ENCODE assay signal across 9 cellular contexts in the genomic region with DNA sequence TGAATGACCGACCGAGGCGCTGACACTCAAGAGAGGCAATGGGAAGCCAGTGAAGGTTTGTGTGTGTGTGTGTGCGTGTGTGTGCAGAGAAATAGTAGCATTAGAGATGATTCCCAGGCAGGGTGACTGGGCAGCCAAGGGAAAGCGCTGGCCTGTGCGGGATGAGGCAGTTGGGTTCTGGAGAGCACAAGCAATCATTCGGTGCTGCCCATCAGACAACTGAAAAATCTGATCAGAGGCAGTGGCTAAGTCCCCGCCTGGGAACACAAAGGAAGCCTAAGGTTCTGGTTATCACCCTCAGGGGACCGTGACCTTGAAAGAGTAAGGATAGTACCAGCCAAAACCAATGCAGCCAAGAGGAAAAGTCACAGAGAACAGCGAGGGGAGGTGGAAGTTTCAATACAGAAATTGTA. TPM values are rescaled to one million over a fixed set of nuclear protein-coding genes. Genes with fewer than 3 reads are reported as not detected.
DNase-seq lines count a peak whose midpoint lies in the region; ATAC-seq and FAIRE-seq lines count a peak whose summit lies in the region.
"Had no signal": no experiment of that assay in that cellular context is flagged by ENCODE, and none has a peak within 500 bp of the region (broad histone marks: within the 10 kb centered on the region; RNA-seq: fewer than 3 reads in every experiment).

No MANE protein-coding gene starts in this region.

- H3K4me1 Mint-ChIP-seq in T-helper 1 cell treated with Interleukin-12 subunit alpha and Interleukin-12 subunit beta and Interleukin-4 antibody, amounts not matched to agents 30 μg/mL and 1 μg/mL, for 36 hours (ENCODE audit: low read depth): peaks cover 65% of the 10 kb centered on the region
- peaks cover 77% of the 10 kb centered on the region for H3K4me1 Mint-ChIP-seq in activated naive CD8-positive, alpha-beta T cell (ENCODE audit: low read depth)

- H3K4me3 Mint-ChIP-seq in T-helper 1 cell treated with Interleukin-12 subunit alpha and Interleukin-12 subunit beta and Interleukin-4 antibody, amounts not matched to agents 30 μg/mL and 1 μg/mL, for 36 hours: peak overlapping the region; percentile 93
- peak overlapping the region; percentile 94 for H3K4me3 Mint-ChIP-seq in activated naive CD8-positive, alpha-beta T cell

- H3K27ac ChIP-seq in layer of hippocampus (ENCODE audit: low read depth, low read length) (peak overlapping the region; percentile 95), temporal lobe (ENCODE audit: low read depth, low read length) (peak overlapping the region; percentile 86)

- peak overlapping the region; percentile 94 for H3K27ac Mint-ChIP-seq in T-helper 1 cell treated with Interleukin-12 subunit alpha and Interleukin-12 subunit beta and Interleukin-4 antibody, amounts not matched to agents 30 μg/mL and 1 μg/mL, for 36 hours
- peak overlapping the region; percentile 96 for H3K27ac Mint-ChIP-seq in activated naive CD8-positive, alpha-beta T cell

- no peak for FAIRE-seq in HTR-8/SVneo (lab: Jason Lieb, UNC)
- FAIRE-seq: colon had no signal

- no peaks in the 10 kb centered on the region for H3K27me3 Mint-ChIP-seq in T-helper 1 cell treated with Interleukin-12 subunit alpha and Interleukin-12 subunit beta and Interleukin-4 antibody, amounts not matched to agents 30 μg/mL and 1 μg/mL, for 36 hours (ENCODE audit: low read depth)
- no peaks in the 10 kb centered on the region for H3K27me3 Mint-ChIP-seq in activated naive CD8-positive, alpha-beta T cell

- H3K9me3 Mint-ChIP-seq in T-helper 1 cell treated with Interleukin-12 subunit alpha and Interleukin-12 subunit beta and Interleukin-4 antibody, amounts not matched to agents 30 μg/mL and 1 μg/mL, for 36 hours: no peaks in the 10 kb centered on the region
- no peaks in the 10 kb centered on the region for H3K9me3 Mint-ChIP-seq in activated naive CD8-positive, alpha-beta T cell (ENCODE audit: low read depth)

- peaks cover 10% of the 10 kb centered on the region for H3K36me3 Mint-ChIP-seq in T-helper 1 cell treated with Interleukin-12 subunit alpha and Interleukin-12 subunit beta and Interleukin-4 antibody, amounts not matched to agents 30 μg/mL and 1 μg/mL, for 36 hours (ENCODE audit: low read depth)
- H3K36me3 Mint-ChIP-seq in activated naive CD8-positive, alpha-beta T cell: no peaks in the 10 kb centered on the region

- DNase-seq in T-helper 1 cell: no peak
- DNase-seq in stimulated activated naive CD4-positive, alpha-beta T cell (lab: John Stamatoyannopoulos, UW): no peak
- DNase-seq in HTR-8/SVneo (ENCODE audit: insufficient read length, low spot score): no peak

- no peaks in the 10 kb centered on the region for H3K27me3 ChIP-seq in layer of hippocampus (ENCODE audit: control insufficient read depth, insufficient read depth, low read length)

- ATAC-seq in HG03354 (IDR thresholded peaks at IDR 0.05; ENCODE audit: poor library complexity, severe bottlenecking, unreplicated experiment): no peak

RNA-seq across cellular contexts. Expression of a gene that starts 0.9 kb away (rescaled TPM):
- 34.2 TPM for total RNA-seq in temporal lobe

RNA-seq across cellular contexts. Expression of a gene that starts 48.2 kb away (rescaled TPM):
- total RNA-seq in temporal lobe: 42.8 TPM

RNA-seq across cellular contexts. Expression of a gene that starts 48.6 kb away (rescaled TPM):
- 109 TPM for total RNA-seq in temporal lobe
